In the genomic region with DNA sequence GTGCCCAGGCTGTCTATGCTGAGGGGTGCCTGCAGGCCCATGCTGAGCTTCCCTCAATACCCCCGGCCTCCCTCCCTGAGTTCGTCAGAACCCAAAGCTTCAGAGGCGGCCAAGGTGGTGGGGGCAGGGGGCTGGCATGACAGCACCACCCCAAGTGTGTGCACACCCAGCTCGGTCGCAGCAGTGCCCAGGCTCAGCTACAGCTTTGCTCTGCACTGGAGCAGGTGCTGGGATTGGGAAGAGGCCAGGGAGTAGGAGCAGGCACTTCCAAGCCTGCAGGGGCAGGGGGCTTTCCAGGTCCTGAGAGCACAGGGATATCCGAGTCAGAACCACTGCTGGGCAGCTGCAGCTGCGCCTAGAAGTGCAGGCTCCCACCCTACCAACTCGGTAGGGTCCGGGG, we compare ENCODE assay signal across 14 cellular contexts.
DNase-seq lines count a peak whose midpoint lies in the region; ATAC-seq and TF ChIP-seq lines count a peak whose summit lies in the region.
"Had no signal": no experiment of that assay in that cellular context is flagged by ENCODE, and none has a peak within 500 bp of the region (broad histone marks: within the 10 kb centered on the region; RNA-seq: fewer than 3 reads in every experiment).

No MANE protein-coding gene starts in this region.

- H2BK5ac ChIP-seq in trophoblast cell (ENCODE audit: low read depth, low read length, poor library complexity): no peak overlapping the region

- H3K4me3 ChIP-seq in BLaER1: 0 out of 2 replicates have a peak overlapping the region, but pooled peaks have one; percentile 7
- no peak overlapping the region for H3K4me3 ChIP-seq in RWPE2 (ENCODE audit: severe bottlenecking)
- peak overlapping the region; percentile 15 for H3K4me3 ChIP-seq in trophoblast cell (ENCODE audit: low read depth, low read length)
- no peak overlapping the region for H3K4me3 ChIP-seq in aorta (ENCODE audit: low read length in 2 of 2)

- H3K27me3 ChIP-seq in BLaER1 (no peaks in the 10 kb centered on the region), RWPE2 (ENCODE audit: insufficient read depth, poor library complexity, severe bottlenecking) (no peaks in the 10 kb centered on the region), trophoblast cell (ENCODE audit: insufficient read depth, low read length) (no peaks in the 10 kb centered on the region), aorta (ENCODE audit: control insufficient read depth in 1 of 2, insufficient read depth in 2 of 2, low read length in 1 of 2) (no peaks in the 10 kb centered on the region)

- H3K79me1 ChIP-seq in trophoblast cell (ENCODE audit: low read length): no peaks in the 10 kb centered on the region

- H3K4me2 ChIP-seq in BLaER1 (no peak overlapping the region), trophoblast cell (ENCODE audit: low read length) (no peak overlapping the region)

- no peak overlapping the region for H3K18ac ChIP-seq in trophoblast cell (ENCODE audit: low read length)

- H4K20me1 ChIP-seq in BLaER1: no peaks in the 10 kb centered on the region

- no peak for TF ChIP-seq CTCF in RWPE2 (IDR thresholded peaks at IDR 0.05; ENCODE audit: poor library complexity, severe bottlenecking)

- no peak overlapping the region for H2BK12ac ChIP-seq in trophoblast cell (ENCODE audit: low read length)

- H3K27ac ChIP-seq in BLaER1 (no peak overlapping the region), RWPE2 (ENCODE audit: poor library complexity, severe bottlenecking) (no peak overlapping the region), trophoblast cell (ENCODE audit: low read depth, low read length) (no peak overlapping the region), aorta (ENCODE audit: low read depth in 1 of 2, low read length in 2 of 2) (no peak overlapping the region)
- H3K27ac ChIP-seq: C4-2B had no signal

- H4K8ac ChIP-seq in trophoblast cell (ENCODE audit: low read depth, low read length): no peak overlapping the region

- DNase-seq in RWPE2 (ENCODE audit: low spot score) (peak; percentile 41), trophoblast cell (no peak), aorta (no peak), cerebellum (ENCODE audit: low spot score) (no peak)
- no peak for DNase-seq in stimulated activated naive CD4-positive, alpha-beta T cell (lab: John Stamatoyannopoulos, UW)
- DNase-seq: Caco-2; CD4-positive, CD25-positive, alpha-beta regulatory T cell; CD8-positive, alpha-beta T cell; DMS153; DND-41; H7; HCEC 1CT had no signal

- H4K12ac ChIP-seq in trophoblast cell (ENCODE audit: low read depth, low read length): no peak overlapping the region

- H3K36me3 ChIP-seq in BLaER1 (peaks cover 20% of the 10 kb centered on the region), RWPE2 (ENCODE audit: low read depth) (no peaks in the 10 kb centered on the region), trophoblast cell (ENCODE audit: control insufficient read depth in 1 of 2, insufficient read depth in 2 of 2, low read length in 2 of 2) (no peaks in the 10 kb centered on the region), aorta (ENCODE audit: control insufficient read depth in 1 of 2, insufficient read depth in 2 of 2, low read length in 1 of 2) (no peaks in the 10 kb centered on the region)

- H3K9me3 ChIP-seq in BLaER1 (peaks cover 37% of the 10 kb centered on the region), RWPE2 (ENCODE audit: severe bottlenecking) (peaks cover 8% of the 10 kb centered on the region), trophoblast cell (ENCODE audit: insufficient read depth, low read depth, low read length) (peaks cover 3% of the 10 kb centered on the region), aorta (ENCODE audit: control insufficient read depth, low read length) (no peaks in the 10 kb centered on the region)
- H3K9me3 ChIP-seq: Caco-2 had no signal

- no peak overlapping the region for H2AK5ac ChIP-seq in trophoblast cell (ENCODE audit: low read length)

- no peaks in the 10 kb centered on the region for H3K79me2 ChIP-seq in trophoblast cell (ENCODE audit: control insufficient read depth, insufficient read depth, low read length, poor library complexity)

- H3K14ac ChIP-seq in trophoblast cell (ENCODE audit: low read length): no peak overlapping the region

- no CpG with 5 or more reads among the region's 9 CpGs for WGBS in trophoblast cell (ENCODE audit: extremely low coverage, insufficient coverage, insufficient read length)
- WGBS in aorta, 2 donors: 95 to 96% methylated on average over 9 of the region's 9 CpGs

- H2BK120ac ChIP-seq in trophoblast cell (ENCODE audit: insufficient read depth, low read length, poor library complexity): no peak overlapping the region

- intact Hi-C loops in aorta (cut with DNase I): no loop called here

- no peak for ATAC-seq in RWPE2 (ENCODE audit: low read depth)
- ATAC-seq in aorta (ENCODE audit: low FRiP score): no peak
- ATAC-seq: CD8-positive, alpha-beta T cell had no signal

- no peak overlapping the region for H3K23ac ChIP-seq in trophoblast cell (ENCODE audit: low read length)

- H2AFZ ChIP-seq in trophoblast cell (ENCODE audit: insufficient read depth, low read length, poor library complexity): no peak overlapping the region

- H4K91ac ChIP-seq in trophoblast cell (ENCODE audit: low read depth, low read length): no peak overlapping the region

- H3K4ac ChIP-seq in trophoblast cell (ENCODE audit: low read depth, low read length): no peak overlapping the region

- no peak overlapping the region for H3K9ac ChIP-seq in BLaER1
- no peak overlapping the region for H3K9ac ChIP-seq in trophoblast cell (ENCODE audit: low read length)

- peaks cover 4% of the 10 kb centered on the region; the same call in 1 of the 2 replicates for H3K4me1 ChIP-seq in BLaER1
- peaks cover 15% of the 10 kb centered on the region for H3K4me1 ChIP-seq in RWPE2 (ENCODE audit: insufficient read depth, poor library complexity, severe bottlenecking)
- H3K4me1 ChIP-seq in trophoblast cell (ENCODE audit: control insufficient read depth in 1 of 2, insufficient read depth in 2 of 2, low read length in 2 of 2): peaks cover 0 to 2% of the 10 kb centered on the region in 2 experiments
- no peaks in the 10 kb centered on the region for H3K4me1 ChIP-seq in aorta (ENCODE audit: control insufficient read depth in 1 of 2, insufficient read depth in 2 of 2, low read length in 2 of 2)
- H3K4me1 ChIP-seq: Caco-2 had no signal

Comparison
In these comparisons a context has a peak if more than half of its experiments do, and no peak if none do; other contexts are left out.
1. H3K4me3 ChIP-seq: peak in BLaER1 (single experiment) and trophoblast cell (single experiment); none in RWPE2 (single experiment) and aorta (0 of 2).